In the genomic region with DNA sequence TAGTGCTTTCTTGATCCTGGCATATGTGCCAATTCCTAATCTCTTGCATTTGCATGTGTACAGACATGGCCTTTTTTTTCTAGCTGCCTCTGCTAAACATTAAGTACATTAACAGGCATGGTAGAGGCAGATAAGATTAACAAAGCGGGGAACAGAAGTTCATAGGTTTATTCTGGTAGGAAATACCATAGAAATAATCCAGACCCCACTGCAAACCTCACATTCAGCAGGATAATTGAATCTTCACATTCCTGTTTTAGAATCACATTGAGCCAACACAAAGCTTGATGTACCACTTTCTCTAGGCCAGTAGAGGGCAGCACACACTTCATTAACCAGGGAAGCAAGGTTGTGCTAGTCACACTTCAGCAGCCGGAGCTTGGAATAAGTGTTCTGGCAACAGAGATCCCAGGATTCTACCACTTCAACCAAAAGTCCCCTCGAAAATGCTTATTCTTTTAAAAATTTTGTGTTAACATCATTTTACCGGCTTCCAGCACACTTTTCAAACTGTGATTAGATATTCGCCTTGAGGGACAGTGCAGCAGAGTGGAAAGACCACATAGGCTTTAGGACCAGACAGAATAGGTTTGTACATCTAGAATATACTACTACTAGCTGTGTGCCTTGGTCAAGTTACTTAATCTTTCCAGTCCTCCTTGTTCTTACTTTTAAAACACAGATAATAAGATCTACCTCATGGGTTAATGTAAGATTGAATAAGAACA, we compare ENCODE assay signal across 8 cellular contexts.
A peak's percentile ranks its signal among the peaks of the same experiment; 100 is the strongest.
DNase-seq lines count a peak whose midpoint lies in the region; ATAC-seq, FAIRE-seq and TF ChIP-seq lines count a peak whose summit lies in the region.

No MANE protein-coding gene starts in this region.

- ATAC-seq in HG02870 (IDR thresholded peaks at IDR 0.05; ENCODE audit: unreplicated experiment): peak; percentile 74

- H3K27me3 ChIP-seq in esophagus muscularis mucosa: no peaks in the 10 kb centered on the region

- H3K4me1 ChIP-seq in esophagus muscularis mucosa: no peaks in the 10 kb centered on the region

- no peak overlapping the region for H3K9ac ChIP-seq in SK-N-MC (ENCODE audit: insufficient read length)

- DNase-seq in AG09309 (ENCODE audit: low read depth) (peak; percentile 37), GM12892 (ENCODE audit: insufficient read length) (peak; percentile 1), NCI-H1105 treated with DMSO at 0.1 percent for 48 hours (lab: John Stamatoyannopoulos, UW) (peak; percentile 82), SK-N-MC (ENCODE audit: low read depth, low spot score) (peak; percentile 16), esophagus muscularis mucosa (ENCODE audit: extremely low spot score) (no peak), myocyte (ENCODE audit: low read depth) (peak; percentile 84), UCSD-AML1 (lab: John Stamatoyannopoulos, UW; ENCODE audit: unreplicated experiment) (no peak)

- TF ChIP-seq CTCF in AG09309 (IDR thresholded peaks at IDR 0.05; ENCODE audit: control insufficient read depth, insufficient read depth, low read depth, low read length, missing control alignments) (peak; percentile 81), esophagus muscularis mucosa (IDR thresholded peaks at IDR 0.05) (peak; percentile 60 to 84 (median 70))

- no peak for TF ChIP-seq EP300 in esophagus muscularis mucosa (IDR thresholded peaks at IDR 0.05)

- H3K36me3 ChIP-seq in SK-N-MC (ENCODE audit: insufficient read depth, low read length): no peaks in the 10 kb centered on the region
- no peaks in the 10 kb centered on the region for H3K36me3 ChIP-seq in esophagus muscularis mucosa

- TF ChIP-seq POLR2A in GM12892 (IDR thresholded peaks at IDR 0.05; ENCODE audit: low read depth, low read length) (no peak), esophagus muscularis mucosa (IDR thresholded peaks at IDR 0.05; ENCODE audit: low read depth) (no peak)

- 27% methylated on average over 5 of the region's 5 CpGs for WGBS in esophagus muscularis mucosa

- H3K27ac ChIP-seq in SK-N-MC (no peak overlapping the region), esophagus muscularis mucosa (replicated peaks in 1 of 4) (no peak overlapping the region)

- FAIRE-seq in GM12892 (lab: Jason Lieb, UNC): peak; percentile 78

- intact Hi-C loops in esophagus muscularis mucosa (cut with DNase I): no loop called here

- H3K4me3 ChIP-seq in AG09309 (ENCODE audit: control insufficient read depth, low read depth, low read length) (no peak overlapping the region), SK-N-MC (no peak overlapping the region), esophagus muscularis mucosa (no peak overlapping the region)

- H3K9me3 ChIP-seq in SK-N-MC (ENCODE audit: low read depth, low read length): no peaks in the 10 kb centered on the region
- peaks cover 0 to 4% (median 0%) of the 10 kb centered on the region in 4 donors for H3K9me3 ChIP-seq in esophagus muscularis mucosa

Comparison
In these comparisons a context has a peak if more than half of its experiments do, and no peak if none do; other contexts are left out.
1. DNase-seq: peak in AG09309 (single experiment), GM12892 (single experiment), NCI-H1105 treated with DMSO at 0.1 percent for 48 hours (single experiment), SK-N-MC (single experiment) and myocyte (single experiment); none in esophagus muscularis mucosa (single experiment) and UCSD-AML1 (single experiment).